Comparison of ENCODE assay signal across 28 cellular contexts in the genomic region with DNA sequence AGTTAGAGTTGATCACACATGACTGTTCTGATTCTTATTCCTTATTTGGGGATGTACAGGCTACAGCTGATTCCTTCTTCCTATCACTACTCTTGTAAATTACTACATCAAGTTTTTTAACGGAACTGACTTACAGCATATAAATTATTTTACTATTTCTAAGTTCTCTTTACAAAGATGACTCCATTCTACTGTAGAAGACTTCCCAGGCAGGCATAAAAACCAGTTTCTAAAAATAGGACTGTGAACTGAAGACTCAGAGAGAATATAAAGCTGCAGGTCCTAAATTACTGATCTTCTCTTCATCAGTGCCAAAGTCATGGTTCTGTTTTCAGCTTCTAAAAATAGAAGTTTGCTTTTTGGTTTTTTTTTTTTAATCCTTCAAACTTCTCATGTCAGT. TPM values are rescaled to one million over a fixed set of nuclear protein-coding genes. Genes with fewer than 3 reads are reported as not detected.
A peak's percentile ranks its signal among the peaks of the same experiment; 100 is the strongest.
DNase-seq lines count a peak whose midpoint lies in the region; ATAC-seq, FAIRE-seq and TF ChIP-seq lines count a peak whose summit lies in the region.
"Had no signal": no experiment of that assay in that cellular context is flagged by ENCODE, and none has a peak within 500 bp of the region (broad histone marks: within the 10 kb centered on the region; RNA-seq: fewer than 3 reads in every experiment).

No MANE protein-coding gene starts in this region.

- H2AFZ ChIP-seq in K562 (ENCODE audit: low read depth, low read length), result no peak overlapping the region

- H3K4me1 ChIP-seq in cardiac muscle cell (ENCODE audit: low read depth), result peaks cover 14% of the 10 kb centered on the region
- peaks cover 15 to 44% of the 10 kb centered on the region in 2 experiments for H3K4me1 ChIP-seq in K562 (replicated peaks in 1 of 2; ENCODE audit: control insufficient read depth in 2 of 2, insufficient read depth in 2 of 2, low read length in 2 of 2)
- peaks cover 17% of the 10 kb centered on the region for H3K4me1 ChIP-seq in foreskin keratinocyte
- H3K4me1 ChIP-seq: body of pancreas had no signal

- CTCF ChIA-PET in K562 (lab: Yijun Ruan, JAX; ENCODE audit: low intra/inter-chr PET ratio), result no interaction called here

- H4K20me1 ChIP-seq in K562 (replicated peaks; ENCODE audit: control insufficient read depth, insufficient read depth, low read length), result no peaks in the 10 kb centered on the region

- H3K27me3 ChIP-seq in cardiac muscle cell, result no peaks in the 10 kb centered on the region
- no peaks in the 10 kb centered on the region for H3K27me3 ChIP-seq in K562 (ENCODE audit: control insufficient read depth in 2 of 2, insufficient read depth in 2 of 2, low read length in 2 of 2)
- H3K27me3 ChIP-seq in foreskin keratinocyte, result no peaks in the 10 kb centered on the region
- H3K27me3 ChIP-seq: pancreas had no signal

- intact Hi-C loops in left ventricle myocardium superior (cut with micrococcal nuclease) (no loop called here), K562 (cut with micrococcal nuclease) (loop anchor here (5.0 kb wide), 1 partner anchor 39 kb away; a partner anchor contains a TSS)

- no TSS peak for BruUV-seq in K562 (replicated peaks; lab: Mats Ljungman, UMichigan)

- WGBS in K562 (ENCODE audit: insufficient coverage, low coverage, missing lambda C conversion rate), result 68% methylated on average over 1 of the region's 1 CpG

- no peak overlapping the region for H3K9ac ChIP-seq in K562 (ENCODE audit: insufficient read depth in 1 of 2, low read depth in 2 of 2, low read length in 2 of 2)

- DNase-seq in cardiac muscle cell (ENCODE audit: low read depth in 1 of 2, low spot score in 1 of 2), result peak in 1 of 2 donors; percentile 30
- no peak for DNase-seq in left ventricle myocardium superior
- DNase-seq in K562 (ENCODE audit: extremely low read depth in 1 of 4, low spot score in 3 of 4), result no peak
- DNase-seq in myocyte (ENCODE audit: low read depth), result peak; percentile 10
- no peak for DNase-seq in foreskin keratinocyte
- DNase-seq: activated CD4-positive, alpha-beta T cell treated with anti-CD3 and anti-CD28 coated beads, Interleukin-2, amount 50 U/mL, for 4 hours; activated CD8-positive, alpha-beta memory T cell treated with anti-CD3 and anti-CD28 coated beads, Interleukin-2, amount 10 ng/mL, durations not matched to agents 7 days and 5 days; activated T-cell treated with anti-CD3 and anti-CD28 coated beads, Interleukin-2, amount 50 U/mL, for 72 hours; body of pancreas; CD8-positive, alpha-beta memory T cell; DMS 273 treated with DMSO at 0.1 percent for 48 hours; KG1; left colon; mammary epithelial cell; NCI-H1436; NCI-H2081; NCI-H345; NCI-H69; pancreas; retina; Right ventricle myocardium superior; stimulated activated naive CD4-positive, alpha-beta T cell had no signal

- no peak overlapping the region for H3K4me2 ChIP-seq in K562 (ENCODE audit: insufficient read depth, low read length)

- peak overlapping the region; percentile 93 for H3K27ac ChIP-seq in cardiac muscle cell
- H3K27ac ChIP-seq in K562 (ENCODE audit: extremely low read depth, low read depth, low read length), result peak overlapping the region; percentile 77; the same call in 1 of the 3 replicates
- no peak overlapping the region for H3K27ac ChIP-seq in foreskin keratinocyte
- H3K27ac ChIP-seq: body of pancreas, pancreas, skin epidermis had no signal

- TF ChIP-seq POLR2A in K562 (conservative IDR thresholded peaks at IDR 0.05), result no peak

- in situ Hi-C loops in K562 (cut with MboI), result no loop called here

- POLR2A ChIA-PET in K562 (lab: Yijun Ruan, JAX), result interaction anchor here (0.6 kb wide), 1 partner anchor 19 kb away, joined by 4 read pairs; no protein-coding TSS in a partner anchor

- no peak for TF ChIP-seq RAD21 in K562 (CRISPR knock-in tag; conservative IDR thresholded peaks at IDR 0.05 in 1 of 2, IDR thresholded peaks at IDR 0.05 in 1 of 2)

- H3K79me2 ChIP-seq in K562 (ENCODE audit: control insufficient read depth, insufficient read depth, low read length), result peaks cover 11% of the 10 kb centered on the region; the same call in 2 of the 3 replicates

- H3K9me3 ChIP-seq in cardiac muscle cell (ENCODE audit: low read depth), result no peaks in the 10 kb centered on the region
- H3K9me3 ChIP-seq in K562 (replicated peaks; ENCODE audit: control insufficient read depth, insufficient read depth, low read depth, low read length), result no peaks in the 10 kb centered on the region
- H3K9me3 ChIP-seq: body of pancreas, pancreas had no signal

- H3K9me1 ChIP-seq in K562 (ENCODE audit: control insufficient read depth, insufficient read depth, low read length), result no peaks in the 10 kb centered on the region

- no peak for TF ChIP-seq EP300 in K562 (IDR thresholded peaks at IDR 0.05; ENCODE audit: low read length)

- H3K36me3 ChIP-seq in cardiac muscle cell (no peaks in the 10 kb centered on the region), K562 (ENCODE audit: control insufficient read depth, insufficient read depth, low read length) (peaks cover 4% of the 10 kb centered on the region; the same call in 1 of the 3 replicates)
- H3K36me3 ChIP-seq: pancreas had no signal

- TF ChIP-seq CTCF in cardiac muscle cell (IDR thresholded peaks at IDR 0.05; ENCODE audit: low read depth, low read length) (no peak), K562 (IDR thresholded peaks at IDR 0.05 in 2 of 3, conservative IDR thresholded peaks at IDR 0.05 in 1 of 3; ENCODE audit: insufficient read depth in 2 of 3, low read depth in 1 of 3, low read length in 3 of 3) (no peak), foreskin keratinocyte (conservative IDR thresholded peaks at IDR 0.05) (no peak)

- no peak for FAIRE-seq in K562 (lab: Jason Lieb, UNC)
- FAIRE-seq: GM12891, HTR-8/SVneo, pancreas had no signal

- no peak overlapping the region for H3K4me3 ChIP-seq in cardiac muscle cell
- no peak overlapping the region for H3K4me3 ChIP-seq in K562
- H3K4me3 ChIP-seq: body of pancreas, pancreas, skin epidermis had no signal

- ATAC-seq in left ventricle myocardium superior (no peak), K562 (no peak), foreskin keratinocyte (no peak), GM19455 (IDR thresholded peaks at IDR 0.05; ENCODE audit: unreplicated experiment) (no peak), HG02981 (IDR thresholded peaks at IDR 0.05; ENCODE audit: unreplicated experiment) (no peak), GM18909 (IDR thresholded peaks at IDR 0.05; ENCODE audit: poor library complexity, unreplicated experiment) (no peak)
- ATAC-seq: activated CD8-positive, alpha-beta memory T cell treated with anti-CD3 and anti-CD28 coated beads, Interleukin-2, amount 10 ng/mL, durations not matched to agents 7 days and 5 days; activated T-cell treated with anti-CD3 and anti-CD28 coated beads, Interleukin-2, amount 50 U/mL, for 72 hours; body of pancreas; left colon; pancreas had no signal

TF ChIP-seq in K562, 482 proteins besides CTCF, POLR2A, EP300 and RAD21 (continues in another document):
- TF ChIP-seq SRF (CRISPR knock-in tag; IDR thresholded peaks at IDR 0.05) (peak in 1 of 2 experiments; percentile 70; a peak in 2 of 4 replicates), POLR2B (IDR thresholded peaks at IDR 0.05; ENCODE audit: low read depth, partially characterized antibody) (no peak), KDM1A (IDR thresholded peaks at IDR 0.05) (no peak)
- TF ChIP-seq, protein P1, sequence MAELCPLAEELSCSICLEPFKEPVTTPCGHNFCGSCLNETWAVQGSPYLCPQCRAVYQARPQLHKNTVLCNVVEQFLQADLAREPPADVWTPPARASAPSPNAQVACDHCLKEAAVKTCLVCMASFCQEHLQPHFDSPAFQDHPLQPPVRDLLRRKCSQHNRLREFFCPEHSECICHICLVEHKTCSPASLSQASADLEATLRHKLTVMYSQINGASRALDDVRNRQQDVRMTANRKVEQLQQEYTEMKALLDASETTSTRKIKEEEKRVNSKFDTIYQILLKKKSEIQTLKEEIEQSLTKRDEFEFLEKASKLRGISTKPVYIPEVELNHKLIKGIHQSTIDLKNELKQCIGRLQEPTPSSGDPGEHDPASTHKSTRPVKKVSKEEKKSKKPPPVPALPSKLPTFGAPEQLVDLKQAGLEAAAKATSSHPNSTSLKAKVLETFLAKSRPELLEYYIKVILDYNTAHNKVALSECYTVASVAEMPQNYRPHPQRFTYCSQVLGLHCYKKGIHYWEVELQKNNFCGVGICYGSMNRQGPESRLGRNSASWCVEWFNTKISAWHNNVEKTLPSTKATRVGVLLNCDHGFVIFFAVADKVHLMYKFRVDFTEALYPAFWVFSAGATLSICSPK (IDR thresholded peaks at IDR 0.05; ENCODE audit: borderline replicate concordance), result no peak

RNA-seq across cellular contexts. Expression of a gene that starts 38.9 kb away (rescaled TPM):
- total RNA-seq in cardiac muscle cell (15.0 and 16.0 TPM in 2 replicates), left ventricle myocardium superior (10.5 TPM), K562 (2014; rRNA removed) (27.2 and 27.9 TPM in 2 replicates), K562 (2014; rRNA removed; fragmentation: Illumina TruSeq; extraction: Trizol) (36.3 and 42.8 TPM in 2 replicates), K562 (2015; rRNA removed; fragmentation: Illumina TruSeq; extraction: Trizol) (32.3 and 36.3 TPM in 2 replicates), K562 (2021) (41.3 and 41.7 TPM in 2 replicates), myocyte (30.2 and 45.7 TPM in 2 replicates), foreskin keratinocyte (25.9 and 28.3 TPM in 2 replicates)
- polyA plus RNA-seq in cardiac muscle cell (31.8 and 36.6 TPM in 2 replicates), K562 (2011; rRNA removed) (44.9 and 46.0 TPM in 2 replicates), K562 (2014; fragmentation: Illumina TruSeq; extraction: Trizol) (33.1 and 34.8 TPM in 2 replicates), K562 (2014; fragmentation: Nextera tagmentation; extraction: Ambion mirVana) (10 to 100 TPM in 1 of 2 experiments, 1 to 10 TPM in 1; 6.4 to 14.2 TPM), K562 (2014; rRNA removed) (25.7 and 27.5 TPM in 2 replicates), foreskin keratinocyte (27.0 and 27.2 TPM in 2 replicates)
- total RNA-seq in K562 (2011; cell fraction: chromatin; rRNA removed; ENCODE audit: low replicate concordance), result 97.9 and 159 TPM in 2 replicates
- total RNA-seq in K562 (2011; cell fraction: nucleolus; rRNA removed), result 79.0 and 95.4 TPM in 2 replicates
- total RNA-seq in K562 (2011; cell fraction: nucleoplasm; rRNA removed), result 95.5 and 111 TPM in 2 replicates
- polyA plus RNA-seq in K562 (2011; cell fraction: cytosol; rRNA removed), result 22.8 and 42.5 TPM in 2 replicates
- 16.3 and 23.3 TPM in 2 replicates for polyA plus RNA-seq in K562 (2011; cell fraction: nucleus; rRNA removed)
- polyA plus RNA-seq in K562 (2012), result 32.9 and 41.8 TPM in 2 replicates
- polyA minus RNA-seq in K562 (2011; rRNA and poly(A)+ RNA removed), result 71.7 and 92.2 TPM in 2 replicates
- polyA minus RNA-seq in K562 (2011; cell fraction: cytosol; rRNA and poly(A)+ RNA removed), result 22.3 and 28.8 TPM in 2 replicates
- 44.7 and 71.0 TPM in 2 replicates for polyA minus RNA-seq in K562 (2011; cell fraction: nucleus; rRNA and poly(A)+ RNA removed)
- 37.2 TPM for polyA plus RNA-seq in myocyte (2012)
